1 cellular context compared by ENCODE assay signal in the genomic region with DNA sequence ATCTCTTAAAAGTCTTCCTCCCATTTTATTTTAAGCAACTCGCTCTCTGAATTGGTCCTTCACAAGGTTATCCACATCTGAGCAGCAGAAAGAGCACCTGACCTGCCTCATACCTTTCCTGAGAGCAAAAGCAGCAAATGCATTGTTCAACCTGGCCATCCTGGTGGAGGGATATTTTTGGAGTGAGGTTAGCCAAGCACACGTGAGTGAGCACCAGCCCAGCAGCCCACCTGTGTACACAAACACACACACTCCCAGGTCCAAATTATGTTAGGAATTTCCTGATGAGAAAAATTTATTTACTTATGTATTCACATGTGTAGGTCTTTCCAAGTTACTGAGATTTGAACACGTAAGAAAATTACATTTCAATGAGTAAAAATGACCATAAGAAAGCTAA.
TF ChIP-seq lines count a peak whose summit lies in the region.

No MANE protein-coding gene starts in this region.

TF ChIP-seq in GM23338, 12 proteins besides CTCF, POLR2A, EP300 and RAD21 (continued from another document):
- no peak for TF ChIP-seq ZNF462 (CRISPR knock-in tag; IDR thresholded peaks at IDR 0.05)
- TF ChIP-seq, protein P1, sequence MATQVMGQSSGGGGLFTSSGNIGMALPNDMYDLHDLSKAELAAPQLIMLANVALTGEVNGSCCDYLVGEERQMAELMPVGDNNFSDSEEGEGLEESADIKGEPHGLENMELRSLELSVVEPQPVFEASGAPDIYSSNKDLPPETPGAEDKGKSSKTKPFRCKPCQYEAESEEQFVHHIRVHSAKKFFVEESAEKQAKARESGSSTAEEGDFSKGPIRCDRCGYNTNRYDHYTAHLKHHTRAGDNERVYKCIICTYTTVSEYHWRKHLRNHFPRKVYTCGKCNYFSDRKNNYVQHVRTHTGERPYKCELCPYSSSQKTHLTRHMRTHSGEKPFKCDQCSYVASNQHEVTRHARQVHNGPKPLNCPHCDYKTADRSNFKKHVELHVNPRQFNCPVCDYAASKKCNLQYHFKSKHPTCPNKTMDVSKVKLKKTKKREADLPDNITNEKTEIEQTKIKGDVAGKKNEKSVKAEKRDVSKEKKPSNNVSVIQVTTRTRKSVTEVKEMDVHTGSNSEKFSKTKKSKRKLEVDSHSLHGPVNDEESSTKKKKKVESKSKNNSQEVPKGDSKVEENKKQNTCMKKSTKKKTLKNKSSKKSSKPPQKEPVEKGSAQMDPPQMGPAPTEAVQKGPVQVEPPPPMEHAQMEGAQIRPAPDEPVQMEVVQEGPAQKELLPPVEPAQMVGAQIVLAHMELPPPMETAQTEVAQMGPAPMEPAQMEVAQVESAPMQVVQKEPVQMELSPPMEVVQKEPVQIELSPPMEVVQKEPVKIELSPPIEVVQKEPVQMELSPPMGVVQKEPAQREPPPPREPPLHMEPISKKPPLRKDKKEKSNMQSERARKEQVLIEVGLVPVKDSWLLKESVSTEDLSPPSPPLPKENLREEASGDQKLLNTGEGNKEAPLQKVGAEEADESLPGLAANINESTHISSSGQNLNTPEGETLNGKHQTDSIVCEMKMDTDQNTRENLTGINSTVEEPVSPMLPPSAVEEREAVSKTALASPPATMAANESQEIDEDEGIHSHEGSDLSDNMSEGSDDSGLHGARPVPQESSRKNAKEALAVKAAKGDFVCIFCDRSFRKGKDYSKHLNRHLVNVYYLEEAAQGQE (IDR thresholded peaks at IDR 0.05; ENCODE audit: unreplicated experiment) = no peak
TF ChIP-seq in GM23338: peak in this region for 0.
